In the genomic region with DNA sequence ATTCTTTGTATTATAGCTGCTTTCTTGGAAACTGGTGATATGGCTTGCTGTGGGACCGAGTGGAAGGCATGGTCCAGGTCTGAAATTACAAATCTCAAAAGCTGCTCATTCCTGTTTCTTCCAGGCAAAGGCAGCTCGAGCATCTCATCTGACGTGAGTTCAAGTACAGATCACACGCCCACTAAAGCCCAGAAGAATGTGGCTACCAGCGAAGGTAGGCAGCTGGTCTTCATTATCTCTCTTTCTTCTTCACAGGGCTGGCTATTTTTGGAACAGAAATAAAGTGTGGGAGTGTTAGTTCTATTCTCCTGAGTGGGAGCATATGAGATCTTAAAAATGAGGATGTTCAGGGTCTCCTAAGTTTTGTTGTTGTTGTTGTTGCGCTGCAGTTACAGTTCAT, we compare ENCODE assay signal across 23 cellular contexts.
"Had no signal": no experiment of that assay in that cellular context is flagged by ENCODE, and none has a peak within 500 bp of the region (broad histone marks: within the 10 kb centered on the region; RNA-seq: fewer than 3 reads in every experiment).

No MANE protein-coding gene starts in this region.

- H3K36me3 Mint-ChIP-seq: activated naive CD8-positive, alpha-beta T cell had no signal

- DNase-seq: activated B cell treated with CpG ODN at 0.5 μM for 24 hours; activated CD4-positive, alpha-beta T cell treated with anti-CD3 and anti-CD28 coated beads for 48 hours; activated CD8-positive, alpha-beta memory T cell treated with anti-CD3 and anti-CD28 coated beads, Interleukin-2, amount 50 U/mL, for 4 hours; activated CD8-positive, alpha-beta T cell treated with anti-CD3 and anti-CD28 coated beads, Interleukin-2, amount 10 ng/mL, durations not matched to agents 7 days and 5 days; activated gamma-delta T cell treated with Interleukin-2 at 50 U/mL for 16 hours; amygdala; central memory CD4-positive, alpha-beta T cell; effector CD4-positive, alpha-beta T cell; heart right ventricle; left colon; midbrain; right lobe of liver; trophoblast cell had no signal

- H3K4me1 Mint-ChIP-seq: activated B cell treated with CpG ODN at 0.5 μM for 24 hours had no signal

- FAIRE-seq: endothelial cell of umbilical vein had no signal

- H3K9me3 ChIP-seq: gastroesophageal sphincter, heart right ventricle, right lobe of liver, suprapubic skin had no signal

- H3K4me3 ChIP-seq: coronary artery, gastroesophageal sphincter, heart right ventricle, lung, right lobe of liver, suprapubic skin had no signal

- H3K4me1 ChIP-seq: right lobe of liver, suprapubic skin had no signal

- H3K9me3 Mint-ChIP-seq: brain, neural crest cell had no signal

- H3K27me3 Mint-ChIP-seq: activated B cell treated with CpG ODN at 0.5 μM for 24 hours; activated naive CD8-positive, alpha-beta T cell; brain; stimulated activated naive CD8-positive, alpha-beta T cell treated with anti-CD3 and anti-CD28 coated beads, Interleukin-15, Interleukin-2, amounts not matched to agents 100 ng/mL and 50 ng/mL, for 24 hours had no signal

- H3K36me3 ChIP-seq: gastroesophageal sphincter, right lobe of liver, suprapubic skin had no signal

- H3K4me3 Mint-ChIP-seq: activated B cell treated with CpG ODN at 0.5 μM for 24 hours; activated CD8-positive, alpha-beta T cell treated with anti-CD3 and anti-CD28 coated beads, Interleukin-2, amount 10 ng/mL, durations not matched to agents 7 days and 5 days; activated naive CD8-positive, alpha-beta T cell; brain; neural crest cell; stimulated activated naive CD8-positive, alpha-beta T cell treated with anti-CD3 and anti-CD28 coated beads, Interleukin-15, Interleukin-2, amounts not matched to agents 100 ng/mL and 50 ng/mL, for 24 hours; T-helper 2 cell treated with Interferon-gamma antibody and Interleukin-4, amounts not matched to agents 5 μg/mL and 100 μg/mL, for 36 hours had no signal

- ATAC-seq: activated CD8-positive, alpha-beta T cell treated with anti-CD3 and anti-CD28 coated beads, Interleukin-2, amount 10 ng/mL, durations not matched to agents 7 days and 5 days; gastroesophageal sphincter; heart right ventricle; left colon; right lobe of liver had no signal

- H3K27ac ChIP-seq: coronary artery, gastroesophageal sphincter, heart right ventricle, right lobe of liver, suprapubic skin had no signal

- H3K27me3 ChIP-seq: gastroesophageal sphincter, heart right ventricle, right lobe of liver, suprapubic skin had no signal

- H3K27ac Mint-ChIP-seq: activated B cell treated with CpG ODN at 0.5 μM for 24 hours; activated CD8-positive, alpha-beta T cell treated with anti-CD3 and anti-CD28 coated beads, Interleukin-2, amount 10 ng/mL, durations not matched to agents 7 days and 5 days; activated naive CD8-positive, alpha-beta T cell; brain; stimulated activated naive CD8-positive, alpha-beta T cell treated with anti-CD3 and anti-CD28 coated beads, Interleukin-15, Interleukin-2, amounts not matched to agents 100 ng/mL and 50 ng/mL, for 24 hours; T-helper 2 cell treated with Interferon-gamma antibody and Interleukin-4, amounts not matched to agents 5 μg/mL and 100 μg/mL, for 36 hours had no signal
